In the genomic region with DNA sequence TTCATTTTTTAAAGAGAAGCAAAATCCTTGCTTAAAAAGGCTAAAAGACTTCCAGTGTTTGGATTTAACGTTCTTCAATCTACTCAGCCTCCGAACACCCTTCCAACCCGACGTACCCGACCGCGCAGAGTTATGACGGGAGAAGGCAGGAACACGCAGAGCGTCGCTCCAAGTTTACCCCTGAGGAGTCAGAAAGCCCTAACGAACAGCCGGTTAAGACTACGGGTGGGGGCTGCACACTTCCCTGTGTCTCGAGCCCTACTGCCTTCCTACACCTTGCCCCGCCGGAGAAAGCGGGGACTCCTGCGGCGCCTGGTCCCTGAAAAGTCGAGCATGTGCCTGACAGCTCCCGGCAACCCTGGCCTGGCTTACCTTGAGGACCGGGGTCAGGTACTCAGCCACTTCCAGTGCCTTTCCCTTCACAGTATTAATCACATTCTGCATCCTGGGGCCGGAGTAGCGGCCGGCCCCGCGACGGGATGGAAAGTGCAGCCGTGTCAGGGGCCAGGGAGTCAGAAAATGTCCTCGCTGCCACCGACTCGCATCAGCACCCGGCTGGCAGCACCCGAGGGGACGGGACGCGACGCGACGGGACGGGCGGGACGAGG, we compare ENCODE assay signal across 8 cellular contexts. TPM values are rescaled to one million over a fixed set of nuclear protein-coding genes. Genes with fewer than 3 reads are reported as not detected.
DNase-seq lines count a peak whose midpoint lies in the region; ATAC-seq and TF ChIP-seq lines count a peak whose summit lies in the region.

No MANE protein-coding gene starts in this region.

- 0% methylated on average over 27 to 32 of the region's 44 CpGs for WGBS in tibial nerve, 2 donors

- H3K27ac ChIP-seq in SJCRH30 (peak overlapping the region; percentile 80), parathyroid adenoma (peak overlapping the region; percentile 91), tibial nerve (peak overlapping the region; percentile 89 to 99 (median 94))

- peak; percentile 54 for ATAC-seq in GM21723 (IDR thresholded peaks at IDR 0.05; ENCODE audit: unreplicated experiment)
- peak; percentile 74 for ATAC-seq in Right ventricle myocardium superior (ENCODE audit: poor library complexity)

- H3K27ac Mint-ChIP-seq in activated naive CD8-positive, alpha-beta T cell treated with anti-CD3 and anti-CD28 coated beads for 36 hours, result peak overlapping the region; percentile 91

- H3K4me3 ChIP-seq in Jurkat, Clone E6-1 (ENCODE audit: low read length), result peak overlapping the region; percentile 95
- H3K4me3 ChIP-seq in SJCRH30 (peak overlapping the region; percentile 80), parathyroid adenoma (ENCODE audit: low read depth, low read length) (peak overlapping the region; percentile 98), tibial nerve (peak overlapping the region; percentile 76 to 87 (median 80))

- peak overlapping the region; percentile 90 for H3K4me3 Mint-ChIP-seq in activated naive CD8-positive, alpha-beta T cell treated with anti-CD3 and anti-CD28 coated beads for 36 hours

- no peak for TF ChIP-seq POLR2A in tibial nerve (IDR thresholded peaks at IDR 0.05)

- H3K9ac ChIP-seq in parathyroid adenoma, result peak overlapping the region; percentile 34

- peaks cover 8% of the 10 kb centered on the region; the same call in 1 of the 2 replicates for H3K36me3 ChIP-seq in SJCRH30
- no peaks in the 10 kb centered on the region for H3K36me3 ChIP-seq in parathyroid adenoma (ENCODE audit: control insufficient read depth, insufficient read depth, low read length)
- peaks cover 0 to 9% (median 0%) of the 10 kb centered on the region in 3 donors for H3K36me3 ChIP-seq in tibial nerve

- H3K4me1 ChIP-seq in SJCRH30, result no peaks in the 10 kb centered on the region; the same call in 1 of the 2 replicates
- H3K4me1 ChIP-seq in parathyroid adenoma, result peaks cover 7% of the 10 kb centered on the region
- H3K4me1 ChIP-seq in tibial nerve, result peaks cover 0 to 50% (median 23%) of the 10 kb centered on the region in 4 donors

- peaks cover 32% of the 10 kb centered on the region for H3K4me1 Mint-ChIP-seq in activated naive CD8-positive, alpha-beta T cell treated with anti-CD3 and anti-CD28 coated beads for 36 hours

- H3K79me2 ChIP-seq in parathyroid adenoma, result peaks cover 23% of the 10 kb centered on the region

- H3K9me3 Mint-ChIP-seq in activated naive CD8-positive, alpha-beta T cell treated with anti-CD3 and anti-CD28 coated beads for 36 hours, result no peaks in the 10 kb centered on the region

- TF ChIP-seq CTCF in parathyroid adenoma (IDR thresholded peaks at IDR 0.05) (no peak), tibial nerve (IDR thresholded peaks at IDR 0.05) (no peak)

- intact Hi-C loops in Right ventricle myocardium superior (cut with DNase I), result no loop called here

- DNase-seq in ELR (ENCODE audit: low read depth) (peak; percentile 90), SJCRH30 (peak; percentile 81 to 82), Right ventricle myocardium superior (peak; percentile 75), tibial nerve (ENCODE audit: low spot score in 2 of 2) (peak in 1 of 2 donors; percentile 50)
- DNase-seq in Jurkat, Clone E6-1 (ENCODE audit: low read depth, low spot score), result peak; percentile 69
- peak; percentile 78 for DNase-seq in activated naive CD8-positive, alpha-beta T cell treated with anti-CD3 and anti-CD28 coated beads for 36 hours

- no peak for TF ChIP-seq EP300 in tibial nerve (IDR thresholded peaks at IDR 0.05)

- peaks cover 21% of the 10 kb centered on the region for H3K36me3 Mint-ChIP-seq in activated naive CD8-positive, alpha-beta T cell treated with anti-CD3 and anti-CD28 coated beads for 36 hours

- H3K9me3 ChIP-seq in SJCRH30 (replicated peaks), result no peaks in the 10 kb centered on the region
- H3K9me3 ChIP-seq in parathyroid adenoma (ENCODE audit: control insufficient read depth, low read length), result no peaks in the 10 kb centered on the region
- H3K9me3 ChIP-seq in tibial nerve, result no peaks in the 10 kb centered on the region

- H3K4me2 ChIP-seq in parathyroid adenoma (ENCODE audit: low read length), result peak overlapping the region; percentile 97

- H3K27me3 ChIP-seq in SJCRH30 (no peaks in the 10 kb centered on the region), parathyroid adenoma (ENCODE audit: control insufficient read depth, insufficient read depth, low read length) (no peaks in the 10 kb centered on the region), tibial nerve (no peaks in the 10 kb centered on the region)

- peak overlapping the region; percentile 97 for H2AFZ ChIP-seq in parathyroid adenoma

- no peaks in the 10 kb centered on the region for H3K27me3 Mint-ChIP-seq in activated naive CD8-positive, alpha-beta T cell treated with anti-CD3 and anti-CD28 coated beads for 36 hours

RNA-seq across cellular contexts. Expression of a gene that starts 0.6 kb away (rescaled TPM):
- polyA plus RNA-seq in Jurkat, Clone E6-1 (2012; ENCODE audit: insufficient read depth, insufficient read length), result 112 TPM
- 54.6 and 55.2 TPM in 2 replicates for total RNA-seq in SJCRH30 (2014; rRNA removed; shearing (Covaris generic))
- total RNA-seq in activated naive CD8-positive, alpha-beta T cell treated with anti-CD3 and anti-CD28 coated beads for 36 hours, result 10 to 100 TPM; 76.8 to 76.9 TPM
- total RNA-seq in Right ventricle myocardium superior (37.6 TPM), tibial nerve (10 to 100 TPM; 37.0 to 83.7 (median 53.1) TPM)

RNA-seq across cellular contexts. Expression of a gene that starts 0.7 kb away (rescaled TPM):
- 15.9 TPM for polyA plus RNA-seq in Jurkat, Clone E6-1 (2012; ENCODE audit: insufficient read depth, insufficient read length)
- total RNA-seq in SJCRH30 (2014; rRNA removed; shearing (Covaris generic)), result 36.6 and 37.1 TPM in 2 replicates
- 10 to 100 TPM; 15.2 to 17.4 TPM for total RNA-seq in activated naive CD8-positive, alpha-beta T cell treated with anti-CD3 and anti-CD28 coated beads for 36 hours
- 13.7 TPM for total RNA-seq in Right ventricle myocardium superior
- total RNA-seq in tibial nerve, result 10 to 100 TPM; 19.0 to 30.4 (median 25.0) TPM
